29 cellular contexts compared by ENCODE assay signal in the genomic region with DNA sequence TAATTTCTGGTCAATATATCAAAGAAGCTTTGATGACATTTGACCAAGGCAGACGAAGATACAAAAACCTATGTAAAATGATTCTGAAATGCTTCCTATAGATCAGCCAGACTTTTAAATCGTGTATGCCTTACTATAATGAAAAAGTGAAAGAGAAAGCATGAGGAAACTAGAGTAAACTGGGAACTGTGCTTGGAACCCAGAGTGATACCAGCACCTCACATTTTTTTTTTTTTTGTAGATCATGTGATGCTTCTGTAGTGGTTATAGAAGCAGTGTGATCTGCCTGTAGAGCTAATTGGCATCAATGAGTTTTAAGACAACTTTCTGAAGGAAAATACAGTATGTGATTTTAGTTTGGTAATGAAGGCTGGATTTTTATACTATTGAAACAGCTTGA.
DNase-seq lines count a peak whose midpoint lies in the region; ATAC-seq and TF ChIP-seq lines count a peak whose summit lies in the region.
"Had no signal": no experiment of that assay in that cellular context is flagged by ENCODE, and none has a peak within 500 bp of the region (broad histone marks: within the 10 kb centered on the region; RNA-seq: fewer than 3 reads in every experiment).

No MANE protein-coding gene starts in this region.

- H3K27me3 ChIP-seq in thyroid gland = no peaks in the 10 kb centered on the region
- H3K27me3 ChIP-seq: esophagus muscularis mucosa, vagina had no signal

- no peaks in the 10 kb centered on the region for H3K4me1 ChIP-seq in thyroid gland
- H3K4me1 ChIP-seq: left ventricle myocardium inferior, vagina had no signal

- H3K4me3 ChIP-seq in WI38 (ENCODE audit: low read depth, low read length) (peak overlapping the region; percentile 20; the same call in 1 of the 2 replicates), thyroid gland (replicated peaks in 1 of 3) (peak overlapping the region in 2 of 3 donors; percentile 1 to 19)
- H3K4me3 ChIP-seq: esophagus muscularis mucosa, GM23248, left ventricle myocardium inferior, thoracic aorta, vagina had no signal

- 47 to 48% methylated on average over 2 of the region's 2 CpGs for WGBS in thyroid gland, 2 donors

- H3K36me3 ChIP-seq in thyroid gland = no peaks in the 10 kb centered on the region
- H3K36me3 ChIP-seq: esophagus muscularis mucosa, left ventricle myocardium inferior, thoracic aorta, vagina had no signal

- ATAC-seq in HG03442 (IDR thresholded peaks at IDR 0.05; ENCODE audit: unreplicated experiment) (peak; percentile 36), HG03439 (IDR thresholded peaks at IDR 0.05; ENCODE audit: unreplicated experiment) (no peak), left lobe of liver (no peak)
- ATAC-seq: activated CD8-positive, alpha-beta memory T cell treated with anti-CD3 and anti-CD28 coated beads, Interleukin-2, amount 10 ng/mL, durations not matched to agents 7 days and 5 days; naive thymus-derived CD8-positive, alpha-beta T cell; SK-N-SH treated with all-trans-retinoic acid at 6 μM for 48 hours; stimulated activated naive CD8-positive, alpha-beta T cell treated with anti-CD3 and anti-CD28 coated beads, Interleukin-15, Interleukin-2, amounts not matched to agents 100 U/mL and 50 U/mL, for 24 hours had no signal

- DNase-seq in NCI-H2107 treated with DMSO at 0.1 percent for 48 hours (lab: John Stamatoyannopoulos, UW; ENCODE audit: unreplicated experiment) (peak; percentile 16), NCI-H2107 (lab: John Stamatoyannopoulos, UW) (no peak), thyroid gland (no peak), left lobe of liver (ENCODE audit: low spot score) (no peak), midbrain (lab: John Stamatoyannopoulos, UW) (no peak)
- DNase-seq: activated CD4-positive, alpha-beta T cell treated with anti-CD3 and anti-CD28 coated beads for 48 hours; activated CD8-positive, alpha-beta memory T cell treated with anti-CD3 and anti-CD28 coated beads, Interleukin-2, amount 10 ng/mL, durations not matched to agents 7 days and 5 days; activated naive CD4-positive, alpha-beta T cell; activated T-cell treated with anti-CD3 and anti-CD28 coated beads, Interleukin-2, amount 50 U/mL, for 48 hours; AML-193; CD4-positive, alpha-beta T cell; GM23248; hippocampal formation; left ventricle myocardium inferior; naive thymus-derived CD8-positive, alpha-beta T cell; NCI-H1092 treated with DMSO at 0.1 percent for 48 hours; NCI-H187; NCI-H446; NCI-H774; occipital lobe; stimulated activated naive CD8-positive, alpha-beta T cell treated with anti-CD3 and anti-CD28 coated beads, Interleukin-15, Interleukin-2, amounts not matched to agents 100 U/mL and 50 U/mL, for 24 hours had no signal

- intact Hi-C loops in thyroid gland (cut with DNase I) = no loop called here

- peak overlapping the region in 2 of 3 donors; percentile 12 to 28 for H3K27ac ChIP-seq in thyroid gland
- H3K27ac ChIP-seq: 22Rv1, esophagus muscularis mucosa, GM23248, left ventricle myocardium inferior, thoracic aorta, vagina had no signal

- no peaks in the 10 kb centered on the region for H3K9me3 ChIP-seq in thyroid gland
- H3K9me3 ChIP-seq: esophagus muscularis mucosa, left ventricle myocardium inferior, thoracic aorta, vagina had no signal

- no peak for TF ChIP-seq CTCF in WI38 (IDR thresholded peaks at IDR 0.05; ENCODE audit: low read depth, low read length)
- TF ChIP-seq CTCF in thyroid gland (IDR thresholded peaks at IDR 0.05) = no peak

- TF ChIP-seq POLR2A in thyroid gland (IDR thresholded peaks at IDR 0.05) = no peak
